Comparison of ENCODE assay signal across 9 cellular contexts in genomic region chrX:37686348-37686736, GRCh38. TPM values are rescaled to one million over a fixed set of nuclear protein-coding genes. Genes with fewer than 3 reads are reported as not detected.
DNase-seq lines count a peak whose midpoint lies in the region; ATAC-seq, FAIRE-seq and TF ChIP-seq lines count a peak whose summit lies in the region.
"Had no signal": no experiment of that assay in that cellular context is flagged by ENCODE, and none has a peak within 500 bp of the region (broad histone marks: within the 10 kb centered on the region; RNA-seq: fewer than 3 reads in every experiment).

No MANE protein-coding gene starts in this region.

- H3K4me1 Mint-ChIP-seq in effector memory CD8-positive, alpha-beta T cell (ENCODE audit: low read depth in 2 of 2) = no peaks in the 10 kb centered on the region
- no peaks in the 10 kb centered on the region for H3K4me1 Mint-ChIP-seq in osteocyte (ENCODE audit: unreplicated experiment)

- no peaks in the 10 kb centered on the region for H3K9me3 Mint-ChIP-seq in effector memory CD8-positive, alpha-beta T cell
- no peaks in the 10 kb centered on the region for H3K9me3 Mint-ChIP-seq in osteocyte (ENCODE audit: unreplicated experiment)

- H3K27me3 Mint-ChIP-seq in effector memory CD8-positive, alpha-beta T cell = no peaks in the 10 kb centered on the region
- peaks cover 17% of the 10 kb centered on the region for H3K27me3 Mint-ChIP-seq in osteocyte (ENCODE audit: unreplicated experiment)

- FAIRE-seq in GM12892 (lab: Jason Lieb, UNC) = peak; percentile 76

- DNase-seq in GM12892 (ENCODE audit: insufficient read length) = no peak
- DNase-seq in OCI-M1 (lab: John Stamatoyannopoulos, UW) = peak; percentile 66
- DNase-seq in effector memory CD8-positive, alpha-beta T cell = no peak
- DNase-seq in osteocyte (ENCODE audit: extremely low spot score, unreplicated experiment) = no peak
- no peak for DNase-seq in NCI-H82 treated with DMSO at 0.1 percent for 48 hours (lab: John Stamatoyannopoulos, UW; ENCODE audit: unreplicated experiment)
- no peak for DNase-seq in occipital lobe (lab: John Stamatoyannopoulos, UW)
- no peak for DNase-seq in ecto neural progenitor cell (ENCODE audit: low spot score)
- DNase-seq: amniotic stem cell had no signal

- no peaks in the 10 kb centered on the region for H3K36me3 Mint-ChIP-seq in effector memory CD8-positive, alpha-beta T cell (ENCODE audit: insufficient read depth)
- no peaks in the 10 kb centered on the region for H3K36me3 Mint-ChIP-seq in osteocyte (ENCODE audit: unreplicated experiment)

- no peak overlapping the region for H3K27ac Mint-ChIP-seq in effector memory CD8-positive, alpha-beta T cell
- H3K27ac Mint-ChIP-seq in osteocyte (ENCODE audit: unreplicated experiment) = no peak overlapping the region

- TF ChIP-seq CTCF in osteocyte (IDR thresholded peaks at IDR 0.05) = no peak

- no peak for ATAC-seq in effector memory CD8-positive, alpha-beta T cell (replicated peaks)
- no peak for ATAC-seq in GM19395 (IDR thresholded peaks at IDR 0.05; ENCODE audit: unreplicated experiment)

- peak overlapping the region; percentile 63 to 77 for H3K4me3 Mint-ChIP-seq in effector memory CD8-positive, alpha-beta T cell
- H3K4me3 Mint-ChIP-seq in osteocyte (ENCODE audit: unreplicated experiment) = peak overlapping the region; percentile 61

- TF ChIP-seq POLR2A in GM12892 (IDR thresholded peaks at IDR 0.05; ENCODE audit: low read depth, low read length) = no peak

RNA-seq across cellular contexts. Expression of gene XK, which starts 0.8 kb away (rescaled TPM):
- polyA plus RNA-seq in GM12892 (2012; ENCODE audit: missing spikeins) = 0.08 TPM
- not detected in 2 replicates for total RNA-seq in osteocyte
- 3.3 TPM for total RNA-seq in occipital lobe
